In the genomic region with DNA sequence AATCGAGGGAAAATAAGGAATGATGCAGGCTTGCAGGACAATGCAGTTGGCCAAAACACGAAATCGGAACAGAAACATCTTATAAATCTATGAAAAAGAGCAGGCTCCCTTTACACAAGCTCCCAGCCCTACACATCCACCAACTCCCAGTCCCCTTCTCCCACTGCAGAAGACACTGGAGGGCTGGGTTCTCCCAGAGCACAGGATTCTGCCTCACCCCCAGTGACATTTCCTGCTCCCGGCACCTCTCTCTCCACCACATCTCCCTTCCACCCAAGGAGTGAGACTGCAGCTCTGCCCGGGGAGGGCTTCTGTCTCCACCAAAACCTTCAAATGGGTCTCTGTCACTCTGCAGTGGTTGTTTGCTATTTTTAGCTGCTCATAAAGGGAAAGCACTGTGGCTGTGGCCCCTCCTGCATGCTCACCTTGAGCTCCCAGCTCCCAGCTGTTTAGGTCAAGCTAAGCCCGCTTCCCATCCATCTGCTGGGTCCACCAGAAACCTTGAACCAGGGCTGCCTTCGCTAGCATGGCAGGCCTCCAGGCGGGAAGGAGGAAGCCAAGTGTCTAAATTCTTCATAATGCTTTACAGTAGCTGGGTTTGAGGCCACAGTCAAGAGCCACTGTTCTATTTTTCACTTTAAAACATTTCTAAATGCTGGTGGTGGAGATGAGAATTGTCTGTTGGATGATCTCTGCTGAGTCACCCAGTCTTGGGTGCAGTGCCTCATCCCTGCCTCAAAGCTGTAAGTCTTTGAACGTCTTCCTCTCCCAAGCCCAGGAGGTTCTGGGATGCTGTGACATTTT, we compare ENCODE assay signal across 8 cellular contexts. TPM values are rescaled to one million over a fixed set of nuclear protein-coding genes. Genes with fewer than 3 reads are reported as not detected.
A peak's percentile ranks its signal among the peaks of the same experiment; 100 is the strongest.
DNase-seq lines count a peak whose midpoint lies in the region; ATAC-seq and TF ChIP-seq lines count a peak whose summit lies in the region.

No MANE protein-coding gene starts in this region.

- H4K12ac ChIP-seq in trophoblast cell (ENCODE audit: low read depth, low read length) = no peak overlapping the region

- no peak overlapping the region for H3K18ac ChIP-seq in trophoblast cell (ENCODE audit: low read length)

- WGBS in trophoblast cell (ENCODE audit: extremely low coverage, insufficient coverage, insufficient read length) = no CpG with 5 or more reads among the region's 9 CpGs

- H3K9me3 ChIP-seq in CD8-positive, alpha-beta memory T cell (ENCODE audit: low read length) = no peaks in the 10 kb centered on the region
- H3K9me3 ChIP-seq in MG63 (no peaks in the 10 kb centered on the region), trophoblast cell (ENCODE audit: insufficient read depth, low read depth, low read length) (peaks cover 4% of the 10 kb centered on the region)

- peaks cover 8% of the 10 kb centered on the region for H3K4me1 ChIP-seq in CD8-positive, alpha-beta memory T cell (ENCODE audit: insufficient read depth, low read length)
- H3K4me1 ChIP-seq in trophoblast cell (ENCODE audit: control insufficient read depth in 1 of 2, insufficient read depth in 2 of 2, low read length in 2 of 2) = peaks cover 15 to 33% of the 10 kb centered on the region in 2 experiments

- no peak overlapping the region for H3K4me2 ChIP-seq in trophoblast cell (ENCODE audit: low read length)

- no peak overlapping the region for H3K4me3 Mint-ChIP-seq in CD8-positive, alpha-beta memory T cell

- no peak overlapping the region for H2AFZ ChIP-seq in trophoblast cell (ENCODE audit: insufficient read depth, low read length, poor library complexity)

- no peaks in the 10 kb centered on the region for H3K36me3 ChIP-seq in CD8-positive, alpha-beta memory T cell (ENCODE audit: insufficient read depth, low read length)
- H3K36me3 ChIP-seq in MG63 (no peaks in the 10 kb centered on the region), trophoblast cell (ENCODE audit: control insufficient read depth in 1 of 2, insufficient read depth in 2 of 2, low read length in 2 of 2) (no peaks in the 10 kb centered on the region)

- peak overlapping the region; percentile 12 for H2BK12ac ChIP-seq in trophoblast cell (ENCODE audit: low read length)

- CTCF ChIA-PET in CD8-positive, alpha-beta memory T cell (lab: Charles Lee) = no interaction called here

- peaks cover 3% of the 10 kb centered on the region for H3K79me2 ChIP-seq in trophoblast cell (ENCODE audit: control insufficient read depth, insufficient read depth, low read length, poor library complexity)

- no peak overlapping the region for H2BK5ac ChIP-seq in trophoblast cell (ENCODE audit: low read depth, low read length, poor library complexity)

- peak overlapping the region; percentile 24 for H2BK120ac ChIP-seq in trophoblast cell (ENCODE audit: insufficient read depth, low read length, poor library complexity)

- H3K4me3 ChIP-seq in CD8-positive, alpha-beta memory T cell (ENCODE audit: low read length) = no peak overlapping the region
- H3K4me3 ChIP-seq in MG63 (no peak overlapping the region), cardiac fibroblast (replicated peaks in 1 of 2; ENCODE audit: low read depth in 2 of 2, low read length in 2 of 2) (no peak overlapping the region), trophoblast cell (ENCODE audit: low read depth, low read length) (no peak overlapping the region)

- H3K4me1 Mint-ChIP-seq in CD8-positive, alpha-beta memory T cell = peaks cover 5 to 17% (median 9%) of the 10 kb centered on the region in 3 donors

- peaks cover 18 to 49% of the 10 kb centered on the region in 2 donors for H3K27me3 Mint-ChIP-seq in CD8-positive, alpha-beta memory T cell

- H3K27ac Mint-ChIP-seq in CD8-positive, alpha-beta memory T cell = peak overlapping the region in 1 of 8 donors; percentile 11

- no peak overlapping the region for H3K23ac ChIP-seq in trophoblast cell (ENCODE audit: low read length)

- peak; percentile 7 for TF ChIP-seq CTCF in cardiac fibroblast (IDR thresholded peaks at IDR 0.05; ENCODE audit: low read depth, low read length)

- H3K27ac ChIP-seq in CD8-positive, alpha-beta memory T cell (ENCODE audit: low read depth, low read length) = peak overlapping the region; percentile 74
- H3K27ac ChIP-seq in trophoblast cell (ENCODE audit: low read depth, low read length) = no peak overlapping the region

- H3K79me1 ChIP-seq in trophoblast cell (ENCODE audit: low read length) = peaks cover 5% of the 10 kb centered on the region

- H3K9ac ChIP-seq in trophoblast cell (ENCODE audit: low read length) = no peak overlapping the region

- H3K14ac ChIP-seq in trophoblast cell (ENCODE audit: low read length) = peak overlapping the region; percentile 11

- POLR2A ChIA-PET in CD8-positive, alpha-beta memory T cell (lab: Charles Lee) = interaction anchor here (0.7 kb wide), 1 partner anchor 106 kb away, joined by 3 read pairs; no protein-coding TSS in a partner anchor

- peaks cover 7% of the 10 kb centered on the region for H3K27me3 ChIP-seq in CD8-positive, alpha-beta memory T cell (ENCODE audit: insufficient read depth, low read length, poor library complexity, severe bottlenecking)
- H3K27me3 ChIP-seq in MG63 (no peaks in the 10 kb centered on the region), trophoblast cell (ENCODE audit: insufficient read depth, low read length) (no peaks in the 10 kb centered on the region)

- H4K8ac ChIP-seq in trophoblast cell (ENCODE audit: low read depth, low read length) = no peak overlapping the region

- no peak for DNase-seq in CD8-positive, alpha-beta memory T cell
- DNase-seq in MG63 (peak; percentile 70), cardiac fibroblast (ENCODE audit: low read depth in 2 of 2) (peak; percentile 61 to 85), trophoblast cell (peak; percentile 56 to 83)

- H3K36me3 Mint-ChIP-seq in CD8-positive, alpha-beta memory T cell = no peaks in the 10 kb centered on the region

- no peak overlapping the region for H3K4ac ChIP-seq in trophoblast cell (ENCODE audit: low read depth, low read length)

- no peak overlapping the region for H2AK5ac ChIP-seq in trophoblast cell (ENCODE audit: low read length)

- no peaks in the 10 kb centered on the region for H3K9me3 Mint-ChIP-seq in CD8-positive, alpha-beta memory T cell

- no peak for ATAC-seq in HG02610 (IDR thresholded peaks at IDR 0.05; ENCODE audit: unreplicated experiment)
- no peak for ATAC-seq in GM21723 (IDR thresholded peaks at IDR 0.05; ENCODE audit: unreplicated experiment)
- ATAC-seq in GM21515 (IDR thresholded peaks at IDR 0.05; ENCODE audit: unreplicated experiment) = no peak
- ATAC-seq in GM18909 (IDR thresholded peaks at IDR 0.05; ENCODE audit: poor library complexity, unreplicated experiment) = no peak

- peak overlapping the region; percentile 11 for H4K91ac ChIP-seq in trophoblast cell (ENCODE audit: low read depth, low read length)

RNA-seq across cellular contexts. Expression of a gene that starts 3.3 kb away (rescaled TPM):
- total RNA-seq in CD8-positive, alpha-beta memory T cell = 1 to 10 TPM; 4.3 to 5.0 TPM
- 2.3 TPM for polyA plus RNA-seq in CD8-positive, alpha-beta memory T cell
- total RNA-seq in MG63 (2014; rRNA removed; shearing (Covaris generic); ENCODE audit: low replicate concordance) = 9.7 and 13.8 TPM in 2 replicates
- 5.3 and 5.6 TPM in 2 replicates for polyA plus RNA-seq in trophoblast cell (2013)

RNA-seq across cellular contexts. Expression of a gene that starts 53.0 kb away (rescaled TPM):
- total RNA-seq in CD8-positive, alpha-beta memory T cell = 10 to 100 TPM; 39.0 to 43.6 TPM
- 5.9 TPM for polyA plus RNA-seq in CD8-positive, alpha-beta memory T cell
- total RNA-seq in MG63 (2014; rRNA removed; shearing (Covaris generic); ENCODE audit: low replicate concordance) = 5.1 and 13.0 TPM in 2 replicates
- 7.5 TPM in 2 replicates for polyA plus RNA-seq in trophoblast cell (2013)

Comparison
In these comparisons a context has a peak if more than half of its experiments do, and no peak if none do; other contexts are left out.
1. DNase-seq: peak in MG63 (single experiment), cardiac fibroblast (2 of 2) and trophoblast cell (2 of 2); none in CD8-positive, alpha-beta memory T cell (0 of 5).